ENCODE assay signal across 8 cellular contexts in the genomic region with DNA sequence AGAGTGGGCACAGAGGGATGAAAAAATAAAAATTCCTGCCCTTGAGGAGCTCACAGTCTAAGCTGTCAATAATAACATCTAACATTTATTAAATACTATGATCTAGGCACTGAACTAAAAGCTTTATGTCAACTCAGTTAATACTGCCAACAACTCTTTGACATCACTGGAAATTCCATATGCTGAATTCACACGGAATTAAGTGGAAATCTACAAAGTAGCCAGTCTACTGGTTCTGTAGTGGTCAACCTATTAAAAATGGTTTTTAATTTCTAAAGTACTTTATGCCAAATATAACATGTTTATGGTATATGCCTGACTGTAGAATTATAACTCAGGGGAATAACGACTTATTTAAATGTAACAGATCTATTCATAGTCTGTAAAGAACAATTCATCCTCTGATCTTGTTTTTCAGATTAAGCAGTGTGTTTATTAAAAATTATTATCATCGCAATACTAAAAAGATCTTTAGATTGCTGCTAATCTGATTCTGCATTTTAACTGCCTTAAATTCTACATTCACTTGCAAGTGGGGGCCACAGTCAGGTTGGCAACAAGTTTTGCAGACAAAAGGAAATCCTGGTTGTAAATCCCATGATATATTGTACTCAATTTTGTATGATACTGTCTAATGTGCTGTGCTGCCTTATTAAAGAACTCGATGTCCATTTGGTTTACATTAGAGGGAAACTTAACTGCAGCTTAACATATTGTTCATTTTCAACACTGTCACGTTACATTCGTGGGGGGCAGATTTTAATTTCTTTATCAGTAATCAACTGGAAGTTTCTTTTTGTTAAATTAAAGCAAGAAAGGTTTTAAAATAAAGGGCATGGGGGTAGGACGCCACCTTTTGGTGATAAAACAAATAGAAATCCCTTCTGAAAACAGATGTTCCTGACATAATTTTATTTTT. TPM values are rescaled to one million over a fixed set of nuclear protein-coding genes. Genes with fewer than 3 reads are reported as not detected.
DNase-seq lines count a peak whose midpoint lies in the region; ATAC-seq and TF ChIP-seq lines count a peak whose summit lies in the region.

No MANE protein-coding gene starts in this region.

- peak; percentile 62 for DNase-seq in A673 (ENCODE audit: low spot score)
- DNase-seq in choroid plexus epithelial cell (ENCODE audit: low read depth), result peak; percentile 77
- DNase-seq in naive B cell, result peak; percentile 57
- DNase-seq in COR-L47 (lab: John Stamatoyannopoulos, UW), result no peak
- no peak for DNase-seq in stimulated activated CD4-positive, alpha-beta T cell treated with anti-CD3 and anti-CD28 coated beads, Interleukin-2, amount 100 ng/mL, for 48 hours
- DNase-seq in mucosa of gallbladder (ENCODE audit: low spot score), result no peak

- H3K4me2 ChIP-seq in DOHH2 (ENCODE audit: low read length), result peak overlapping the region; percentile 98
- H3K4me2 ChIP-seq in OCI-LY1 (ENCODE audit: low read length), result peak overlapping the region; percentile 86

- H3K79me2 ChIP-seq in DOHH2 (ENCODE audit: control insufficient read depth, low read length), result peaks cover 55% of the 10 kb centered on the region
- peaks cover 4% of the 10 kb centered on the region for H3K79me2 ChIP-seq in OCI-LY1 (ENCODE audit: insufficient read depth, low read length)

- no peak for ATAC-seq in naive B cell (ENCODE audit: low read depth in 2 of 2)

- H3K4me3 ChIP-seq in A673 (ENCODE audit: low read depth, low read length, poor library complexity, severe bottlenecking), result no peak overlapping the region
- H3K4me3 ChIP-seq in DOHH2 (ENCODE audit: low read length), result peak overlapping the region; percentile 81
- H3K4me3 ChIP-seq in OCI-LY1 (ENCODE audit: low read depth, low read length, poor library complexity, severe bottlenecking), result peak overlapping the region; percentile 93
- H3K4me3 ChIP-seq in choroid plexus epithelial cell (ENCODE audit: low read depth, low read length), result no peak overlapping the region

- H3K9ac ChIP-seq in OCI-LY1 (ENCODE audit: low read length), result peak overlapping the region; percentile 96; the same call in 1 of the 2 replicates

- peak overlapping the region in 6 of 8 donors; percentile 60 to 97 (median 96) for H3K4me3 Mint-ChIP-seq in naive B cell

- peak; percentile 59 for TF ChIP-seq CTCF in A673 (conservative IDR thresholded peaks at IDR 0.05; ENCODE audit: low read depth, low read length)
- TF ChIP-seq CTCF in DOHH2 (IDR thresholded peaks at IDR 0.05; ENCODE audit: low read depth, low read length, poor library complexity, severe bottlenecking), result peak; percentile 78
- peak; percentile 78 for TF ChIP-seq CTCF in OCI-LY1 (IDR thresholded peaks at IDR 0.05; ENCODE audit: low read length)
- peak; percentile 67 for TF ChIP-seq CTCF in choroid plexus epithelial cell (conservative IDR thresholded peaks at IDR 0.05; ENCODE audit: low read depth, low read length)

- no peaks in the 10 kb centered on the region for H3K27me3 Mint-ChIP-seq in naive B cell

- peaks cover 35% of the 10 kb centered on the region for H3K4me1 ChIP-seq in A673 (ENCODE audit: insufficient read depth, low read length, poor library complexity, severe bottlenecking)
- H3K4me1 ChIP-seq in DOHH2 (ENCODE audit: control insufficient read depth, low read length), result peaks cover 29% of the 10 kb centered on the region
- peaks cover 30% of the 10 kb centered on the region for H3K4me1 ChIP-seq in OCI-LY1 (ENCODE audit: insufficient read depth, low read length, severe bottlenecking)

- peaks cover 0 to 9% of the 10 kb centered on the region in 2 donors for H3K36me3 Mint-ChIP-seq in naive B cell

- no peak overlapping the region for H2AFZ ChIP-seq in OCI-LY1 (ENCODE audit: low read length)

- no peaks in the 10 kb centered on the region for H3K9me3 Mint-ChIP-seq in naive B cell

- H3F3A ChIP-seq in DOHH2 (ENCODE audit: control insufficient read depth, insufficient read depth) (peaks cover 23% of the 10 kb centered on the region), OCI-LY1 (ENCODE audit: insufficient read depth, low read length) (0 out of 2 replicates have a peak, but pooled peaks cover 3% of the 10 kb centered on the region)

- H3K36me3 ChIP-seq in A673 (ENCODE audit: insufficient read depth, low read length, poor library complexity, severe bottlenecking), result no peaks in the 10 kb centered on the region
- peaks cover 21% of the 10 kb centered on the region for H3K36me3 ChIP-seq in DOHH2 (ENCODE audit: control insufficient read depth, low read length)
- peaks cover 13% of the 10 kb centered on the region; the same call in 1 of the 2 replicates for H3K36me3 ChIP-seq in OCI-LY1 (ENCODE audit: insufficient read depth, low read length)

- no peaks in the 10 kb centered on the region for H4K20me1 ChIP-seq in DOHH2 (ENCODE audit: control insufficient read depth, insufficient read depth, low read depth, low read length)
- H4K20me1 ChIP-seq in OCI-LY1 (ENCODE audit: insufficient read depth, low read length), result no peaks in the 10 kb centered on the region

- intact Hi-C loops in A673 (cut with micrococcal nuclease; ENCODE audit: unreplicated experiment), result loop anchor here (5.0 to 10.0 kb wide), 6 partner anchors 189 to 1031 kb away; no protein-coding TSS in a partner anchor

- H3K9me3 ChIP-seq in A673 (ENCODE audit: low read depth, low read length, poor library complexity, severe bottlenecking) (no peaks in the 10 kb centered on the region), DOHH2 (ENCODE audit: control insufficient read depth, insufficient read depth, low read length) (no peaks in the 10 kb centered on the region), OCI-LY1 (ENCODE audit: low read length) (no peaks in the 10 kb centered on the region)

- H3K27ac ChIP-seq in A673 (ENCODE audit: low read depth, low read length, poor library complexity, severe bottlenecking) (peak overlapping the region; percentile 82), DOHH2 (ENCODE audit: low read depth, low read length) (peak overlapping the region; percentile 92), OCI-LY1 (ENCODE audit: low read depth, low read length, poor library complexity, severe bottlenecking) (peak overlapping the region; percentile 98)

- no peaks in the 10 kb centered on the region for H3K9me2 ChIP-seq in DOHH2 (replicated peaks; ENCODE audit: control insufficient read depth, low read length)
- H3K9me2 ChIP-seq in OCI-LY1 (ENCODE audit: low read depth, low read length), result no peaks in the 10 kb centered on the region

- CTCF ChIA-PET in A673 (lab: Charles Lee), result no interaction called here

- H3K27ac Mint-ChIP-seq in naive B cell, result peak overlapping the region; percentile 30 to 100 (median 92)

- POLR2A ChIA-PET in A673 (lab: Charles Lee; ENCODE audit: low non-redundant PET), result no interaction called here

- H3K27me3 ChIP-seq in A673 (replicated peaks; ENCODE audit: insufficient read depth, low read depth, low read length, poor library complexity) (no peaks in the 10 kb centered on the region), DOHH2 (ENCODE audit: control insufficient read depth, low read length) (no peaks in the 10 kb centered on the region), OCI-LY1 (ENCODE audit: insufficient read depth, low read length) (no peaks in the 10 kb centered on the region)

- no TSS peak for BruUV-seq in A673 (replicated peaks; lab: Mats Ljungman, UMichigan)

- peaks cover 21 to 40% (median 31%) of the 10 kb centered on the region in 3 donors for H3K4me1 Mint-ChIP-seq in naive B cell

RNA-seq across cellular contexts. Expression of a gene that starts 2.6 kb away (rescaled TPM):
- total RNA-seq in A673 (2021), result 52.2 and 58.4 TPM in 2 replicates
- polyA plus RNA-seq in naive B cell (ENCODE audit: low read depth in 6 of 6), result 100 to 1,000 TPM; 441 to 620 (median 523) TPM
- total RNA-seq in mucosa of gallbladder, result 128 TPM

Comparison
In these comparisons a context has a peak if more than half of its experiments do, and no peak if none do; other contexts are left out.
1. DNase-seq: peak in A673 (single experiment), choroid plexus epithelial cell (single experiment) and naive B cell (single experiment); none in COR-L47 (single experiment), stimulated activated CD4-positive, alpha-beta T cell treated with anti-CD3 and anti-CD28 coated beads, Interleukin-2, amount 100 ng/mL, for 48 hours (0 of 2) and mucosa of gallbladder (single experiment).
2. H3K4me3 ChIP-seq: peak in DOHH2 (single experiment) and OCI-LY1 (single experiment); none in A673 (single experiment) and choroid plexus epithelial cell (single experiment).
3. Peak in every context shown above with its lines, with median percentiles within 50 percentile points of each other: H3K27ac ChIP-seq and CTCF ChIP-seq.